7 cellular contexts compared by ENCODE assay signal in genomic region chr1:184755226-184756065, GRCh38. TPM values are rescaled to one million over a fixed set of nuclear protein-coding genes. Genes with fewer than 3 reads are reported as not detected.
DNase-seq lines count a peak whose midpoint lies in the region; ATAC-seq lines count a peak whose summit lies in the region.

No MANE protein-coding gene starts in this region.

- H3K4me3 ChIP-seq in rectal smooth muscle tissue (ENCODE audit: low read length): peak overlapping the region; percentile 77

- H3K36me3 ChIP-seq in rectal smooth muscle tissue (ENCODE audit: control insufficient read depth, insufficient read depth, low read length): no peaks in the 10 kb centered on the region

- DNase-seq in Daoy (ENCODE audit: low read depth): peak; percentile 43
- peak; percentile 41 to 58 for DNase-seq in Kasumi-1 (lab: John Stamatoyannopoulos, UW)
- DNase-seq in activated effector memory CD4-positive, alpha-beta T cell treated with anti-CD3 and anti-CD28 coated beads, Interleukin-2, amount 50 U/mL, for 16 hours: peak; percentile 66
- DNase-seq in left cardiac atrium: no peak
- no peak for DNase-seq in NCI-H2171 (lab: John Stamatoyannopoulos, UW)

- intact Hi-C loops in left cardiac atrium (cut with DNase I): no loop called here

- peaks cover 4% of the 10 kb centered on the region for H3K4me1 ChIP-seq in rectal smooth muscle tissue (ENCODE audit: control insufficient read depth, insufficient read depth, low read length)

- H3K27ac ChIP-seq in rectal smooth muscle tissue (ENCODE audit: low read depth, low read length): peak overlapping the region; percentile 57

- H3K27me3 ChIP-seq in rectal smooth muscle tissue (ENCODE audit: control insufficient read depth, insufficient read depth, low read length): no peaks in the 10 kb centered on the region

- ATAC-seq in GM21423 (IDR thresholded peaks at IDR 0.05; ENCODE audit: unreplicated experiment) (peak; percentile 2), left cardiac atrium (peak; percentile 4 to 5)

- peak overlapping the region; percentile 26 for H3K9ac ChIP-seq in rectal smooth muscle tissue (ENCODE audit: low read length)

RNA-seq across cellular contexts. Expression of gene EDEM3, which starts 0.8 kb away (rescaled TPM):
- 33.8 and 35.7 TPM in 2 replicates for total RNA-seq in Daoy (2014; rRNA removed; shearing (Covaris generic))
- total RNA-seq in left cardiac atrium: 10 to 100 TPM; 21.7 to 25.4 TPM

Comparison
In these comparisons a context has a peak if more than half of its experiments do, and no peak if none do; other contexts are left out.
1. DNase-seq: peak in Daoy (single experiment), Kasumi-1 (2 of 2) and activated effector memory CD4-positive, alpha-beta T cell treated with anti-CD3 and anti-CD28 coated beads, Interleukin-2, amount 50 U/mL, for 16 hours (single experiment); none in left cardiac atrium (single experiment) and NCI-H2171 (single experiment).